ENCODE assay signal across 1 cellular context in the genomic region with DNA sequence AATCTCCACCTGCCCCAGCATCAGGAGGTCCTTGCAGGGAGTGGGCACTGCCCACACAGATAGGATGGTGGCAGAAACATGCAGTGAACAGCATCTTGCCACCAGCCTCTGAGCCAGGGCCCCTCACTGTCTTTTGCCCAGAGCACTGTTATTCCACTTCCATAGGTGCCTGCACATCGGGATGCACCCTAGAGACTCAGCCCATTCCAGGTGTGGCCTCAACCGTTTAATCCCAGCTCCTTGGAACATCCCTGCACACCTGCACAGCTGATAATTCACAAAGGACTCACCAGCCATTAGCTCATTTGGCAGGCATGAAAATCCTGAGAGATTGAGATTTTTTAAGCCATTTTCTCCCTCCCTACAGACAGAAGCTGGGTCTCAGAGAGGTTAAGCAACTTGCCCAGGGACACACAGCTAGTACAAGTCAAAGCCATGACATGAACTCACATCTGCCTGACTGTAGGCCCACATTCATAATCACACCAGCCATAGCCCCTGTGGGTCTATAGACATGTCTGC.
TF ChIP-seq lines count a peak whose summit lies in the region.

No MANE protein-coding gene starts in this region.

TF ChIP-seq in endothelial cell of umbilical vein, 7 proteins besides CTCF, POLR2A, EP300 and RAD21 (continued from another document):
- no peak for TF ChIP-seq FOS (IDR thresholded peaks at IDR 0.05; ENCODE audit: borderline replicate concordance, insufficient read depth, low read length)
- no peak for TF ChIP-seq JUN (IDR thresholded peaks at IDR 0.05; ENCODE audit: borderline replicate concordance, insufficient read depth, insufficient read length, low read depth)
- no peak for TF ChIP-seq EZH2 (IDR thresholded peaks at IDR 0.05; ENCODE audit: borderline replicate concordance, low read depth, low read length, severe bottlenecking)
- no peak for TF ChIP-seq MYC (IDR thresholded peaks at IDR 0.05; ENCODE audit: low read depth, low read length)
- TF ChIP-seq GATA2 (IDR thresholded peaks at IDR 0.05; ENCODE audit: insufficient read depth, insufficient read length, low read depth, low read length), result no peak
- TF ChIP-seq POLR2AphosphoS5 (IDR thresholded peaks at IDR 0.05; ENCODE audit: insufficient read depth, low read depth, low read length), result no peak
TF ChIP-seq in endothelial cell of umbilical vein: peak in this region for 0.
